In the genomic region with DNA sequence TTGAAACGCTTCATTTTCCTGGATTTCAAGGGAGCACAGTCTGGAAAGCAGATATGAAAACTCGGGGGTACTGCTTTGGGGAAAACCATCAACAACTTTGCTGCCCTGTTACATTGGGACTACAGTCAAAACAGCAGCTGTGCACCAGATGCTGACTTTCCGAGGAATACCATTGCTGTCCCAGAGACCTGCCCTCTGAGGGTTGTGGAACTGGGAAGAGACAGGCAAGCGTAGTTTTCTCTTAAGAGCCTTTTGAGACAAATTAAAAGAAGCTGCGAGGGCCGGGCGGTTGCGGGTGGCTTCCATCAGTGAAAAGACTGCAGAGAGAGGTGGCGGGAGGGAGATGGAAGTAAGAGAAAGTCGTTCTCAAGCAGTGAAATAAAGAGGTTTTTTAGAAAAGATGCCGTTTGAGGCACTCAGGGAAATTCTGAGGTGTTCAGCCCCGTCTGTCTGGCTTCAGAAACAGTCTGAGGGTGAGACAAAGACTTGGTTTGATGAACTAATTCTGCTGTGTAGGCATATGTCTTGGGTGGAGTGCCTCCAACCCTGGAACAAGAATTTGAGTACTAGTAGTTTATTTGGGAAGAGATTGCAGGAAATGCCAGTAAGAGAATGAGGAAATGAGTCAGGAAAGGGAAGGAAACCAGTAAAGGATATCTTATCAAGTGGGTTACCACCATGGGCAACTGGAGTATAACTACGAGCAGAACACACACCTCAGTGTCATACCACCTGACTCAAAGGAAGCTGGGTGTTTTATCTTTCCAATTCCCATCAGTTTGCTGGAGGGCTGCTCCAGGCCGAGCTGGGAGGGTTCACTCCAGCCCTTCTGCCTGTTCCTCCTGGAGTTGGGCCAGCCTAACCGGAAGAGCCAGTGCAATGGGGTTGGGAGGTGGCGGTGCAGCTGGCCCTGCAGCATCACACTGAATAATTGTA, we compare ENCODE assay signal across 8 cellular contexts.
DNase-seq lines count a peak whose midpoint lies in the region; ATAC-seq lines count a peak whose summit lies in the region.

No MANE protein-coding gene starts in this region.

- peak; percentile 80 for DNase-seq in Right ventricle myocardium inferior (ENCODE audit: missing footprints)
- no peak for DNase-seq in cardiac septum (ENCODE audit: low spot score)
- peak; percentile 94 to 97 for DNase-seq in dermis microvascular lymphatic vessel endothelial cell (ENCODE audit: low read depth in 2 of 2)
- DNase-seq in mucosa of gallbladder (ENCODE audit: low spot score): peak; percentile 44
- DNase-seq in NCI-H2227 treated with DMSO at 0.1 percent for 48 hours (lab: John Stamatoyannopoulos, UW): no peak
- DNase-seq in hepatic stellate cell (ENCODE audit: low spot score): no peak
- DNase-seq in HK-2 (ENCODE audit: unreplicated experiment): no peak

- ATAC-seq in Right ventricle myocardium inferior (peak; percentile 90), GM18867 (IDR thresholded peaks at IDR 0.05; ENCODE audit: unreplicated experiment) (no peak)

- intact Hi-C loops in Right ventricle myocardium inferior (cut with DNase I): loop anchor here (5.0 kb wide), 1 partner anchor 74 kb away; a partner anchor contains a TSS
- intact Hi-C loops in cardiac septum (cut with DNase I): loop anchor here (2.0 to 10.0 kb wide), 3 partner anchors 23 to 457 kb away; no protein-coding TSS in a partner anchor

Comparison
In these comparisons a context has a peak if more than half of its experiments do, and no peak if none do; other contexts are left out.
1. DNase-seq: peak in Right ventricle myocardium inferior (single experiment), dermis microvascular lymphatic vessel endothelial cell (2 of 2) and mucosa of gallbladder (single experiment); none in cardiac septum (single experiment), NCI-H2227 treated with DMSO at 0.1 percent for 48 hours (single experiment), hepatic stellate cell (single experiment) and HK-2 (single experiment).